1 cellular context compared by ENCODE assay signal in the genomic region with DNA sequence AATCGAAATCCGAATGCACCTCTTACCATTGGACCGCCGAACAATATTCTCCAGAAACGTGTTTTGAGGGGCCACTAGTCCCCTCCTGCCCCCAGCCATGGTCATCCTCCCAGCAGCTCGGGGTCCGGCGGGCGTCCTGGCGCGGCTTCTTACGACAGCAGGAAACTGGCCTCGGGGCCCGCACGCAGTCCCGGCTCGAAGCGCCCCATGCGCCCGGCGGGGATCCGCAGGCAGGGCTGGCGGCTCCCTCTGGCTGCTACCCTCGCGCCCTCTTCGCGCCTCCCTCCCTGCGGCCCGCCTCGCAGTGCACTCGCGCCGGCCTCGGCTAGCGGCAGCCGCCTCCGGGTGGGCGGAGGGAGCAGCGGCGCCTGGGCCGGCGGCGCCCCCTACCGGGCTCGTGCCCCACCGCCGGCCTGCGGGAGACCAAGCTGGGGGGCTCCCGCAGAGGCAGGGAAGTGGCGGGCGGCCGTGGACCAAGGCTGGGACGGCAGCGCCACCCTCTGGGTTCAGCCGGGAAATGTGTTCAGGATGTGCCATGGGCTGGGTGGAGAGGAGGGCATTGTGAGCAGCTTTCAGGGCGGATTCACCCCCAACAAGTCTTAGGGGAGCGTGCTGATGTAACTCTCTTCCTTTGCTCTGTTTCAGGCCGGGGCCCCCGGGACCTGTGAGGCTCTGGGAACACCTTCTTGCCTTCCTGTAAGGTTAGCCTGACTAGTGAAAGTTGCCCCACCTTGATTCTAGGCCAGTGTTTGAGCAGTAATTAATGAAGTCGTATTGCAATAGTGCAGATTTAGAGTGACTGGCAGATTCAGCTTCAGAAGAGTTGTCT.
A peak's percentile ranks its signal among the peaks of the same experiment; 100 is the strongest.
TF ChIP-seq lines count a peak whose summit lies in the region.

A gene with protein sequence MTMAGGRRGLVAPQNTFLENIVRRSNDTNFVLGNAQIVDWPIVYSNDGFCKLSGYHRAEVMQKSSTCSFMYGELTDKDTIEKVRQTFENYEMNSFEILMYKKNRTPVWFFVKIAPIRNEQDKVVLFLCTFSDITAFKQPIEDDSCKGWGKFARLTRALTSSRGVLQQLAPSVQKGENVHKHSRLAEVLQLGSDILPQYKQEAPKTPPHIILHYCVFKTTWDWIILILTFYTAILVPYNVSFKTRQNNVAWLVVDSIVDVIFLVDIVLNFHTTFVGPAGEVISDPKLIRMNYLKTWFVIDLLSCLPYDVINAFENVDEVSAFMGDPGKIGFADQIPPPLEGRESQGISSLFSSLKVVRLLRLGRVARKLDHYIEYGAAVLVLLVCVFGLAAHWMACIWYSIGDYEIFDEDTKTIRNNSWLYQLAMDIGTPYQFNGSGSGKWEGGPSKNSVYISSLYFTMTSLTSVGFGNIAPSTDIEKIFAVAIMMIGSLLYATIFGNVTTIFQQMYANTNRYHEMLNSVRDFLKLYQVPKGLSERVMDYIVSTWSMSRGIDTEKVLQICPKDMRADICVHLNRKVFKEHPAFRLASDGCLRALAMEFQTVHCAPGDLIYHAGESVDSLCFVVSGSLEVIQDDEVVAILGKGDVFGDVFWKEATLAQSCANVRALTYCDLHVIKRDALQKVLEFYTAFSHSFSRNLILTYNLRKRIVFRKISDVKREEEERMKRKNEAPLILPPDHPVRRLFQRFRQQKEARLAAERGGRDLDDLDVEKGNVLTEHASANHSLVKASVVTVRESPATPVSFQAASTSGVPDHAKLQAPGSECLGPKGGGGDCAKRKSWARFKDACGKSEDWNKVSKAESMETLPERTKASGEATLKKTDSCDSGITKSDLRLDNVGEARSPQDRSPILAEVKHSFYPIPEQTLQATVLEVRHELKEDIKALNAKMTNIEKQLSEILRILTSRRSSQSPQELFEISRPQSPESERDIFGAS (minus strand): TSS at position 308 of the 829 bp plus-strand sequence. CDS start 203 bp downstream, at position 105.

TF ChIP-seq in GM12878, 131 proteins besides CTCF, POLR2A, EP300 and RAD21 (continues in another document):
- TF ChIP-seq RBBP5 (conservative IDR thresholded peaks at IDR 0.05) (no peak), NRF1 (conservative IDR thresholded peaks at IDR 0.05; ENCODE audit: low read depth, low read length) (no peak), CHD4 (IDR thresholded peaks at IDR 0.05) (no peak), SP1 (IDR thresholded peaks at IDR 0.05; ENCODE audit: low read depth, low read length) (no peak), SREBF1 (IDR thresholded peaks at IDR 0.05; ENCODE audit: low read length) (no peak), MEF2B (IDR thresholded peaks at IDR 0.05; ENCODE audit: partially characterized antibody, poor library complexity, severe bottlenecking) (no peak), ZNF217 (IDR thresholded peaks at IDR 0.05) (no peak), BCL11A (IDR thresholded peaks at IDR 0.05; ENCODE audit: low read depth, low read length) (no peak), TBL1XR1 (IDR thresholded peaks at IDR 0.05; ENCODE audit: low read depth, low read length) (no peak), HDAC6 (IDR thresholded peaks at IDR 0.05; ENCODE audit: unreplicated experiment) (no peak), ETV6 (conservative IDR thresholded peaks at IDR 0.05 in 1 of 2, IDR thresholded peaks at IDR 0.05 in 1 of 2; ENCODE audit: borderline replicate concordance in 1 of 2, low read depth in 1 of 2) (no peak), WRNIP1 (IDR thresholded peaks at IDR 0.05; ENCODE audit: borderline replicate concordance, low read depth, low read length) (no peak), BACH1 (IDR thresholded peaks at IDR 0.05; ENCODE audit: borderline replicate concordance) (peak; percentile 68; the same call in 1 of the 2 replicates), CBX3 (IDR thresholded peaks at IDR 0.05; ENCODE audit: borderline replicate concordance, low read depth) (no peak), SUZ12 (IDR thresholded peaks at IDR 0.05; ENCODE audit: unreplicated experiment) (peak; percentile 10), ZNF24 (IDR thresholded peaks at IDR 0.05) (peak; percentile 46; the same call in 1 of the 2 replicates), IKZF1 (conservative IDR thresholded peaks at IDR 0.05) (peak; percentile 68), RCOR1 (conservative IDR thresholded peaks at IDR 0.05; ENCODE audit: low read depth, low read length) (no peak), ZNF207 (IDR thresholded peaks at IDR 0.05; ENCODE audit: borderline replicate concordance) (0 out of 2 replicates have a peak, but pooled peaks have one; percentile 42), RELA (IDR thresholded peaks at IDR 0.05; ENCODE audit: borderline replicate concordance, partially characterized antibody) (no peak), CREB1 (IDR thresholded peaks at IDR 0.05; ENCODE audit: low read depth) (no peak), SUPT20H (IDR thresholded peaks at IDR 0.05; ENCODE audit: borderline replicate concordance, control insufficient read depth, low read depth, low read length) (no peak), BRCA1 (IDR thresholded peaks at IDR 0.05; ENCODE audit: low read depth, low read length) (no peak), TAF1 (IDR thresholded peaks at IDR 0.05; ENCODE audit: borderline replicate concordance, low read depth, low read length) (no peak)
- TF ChIP-seq, protein P1, sequence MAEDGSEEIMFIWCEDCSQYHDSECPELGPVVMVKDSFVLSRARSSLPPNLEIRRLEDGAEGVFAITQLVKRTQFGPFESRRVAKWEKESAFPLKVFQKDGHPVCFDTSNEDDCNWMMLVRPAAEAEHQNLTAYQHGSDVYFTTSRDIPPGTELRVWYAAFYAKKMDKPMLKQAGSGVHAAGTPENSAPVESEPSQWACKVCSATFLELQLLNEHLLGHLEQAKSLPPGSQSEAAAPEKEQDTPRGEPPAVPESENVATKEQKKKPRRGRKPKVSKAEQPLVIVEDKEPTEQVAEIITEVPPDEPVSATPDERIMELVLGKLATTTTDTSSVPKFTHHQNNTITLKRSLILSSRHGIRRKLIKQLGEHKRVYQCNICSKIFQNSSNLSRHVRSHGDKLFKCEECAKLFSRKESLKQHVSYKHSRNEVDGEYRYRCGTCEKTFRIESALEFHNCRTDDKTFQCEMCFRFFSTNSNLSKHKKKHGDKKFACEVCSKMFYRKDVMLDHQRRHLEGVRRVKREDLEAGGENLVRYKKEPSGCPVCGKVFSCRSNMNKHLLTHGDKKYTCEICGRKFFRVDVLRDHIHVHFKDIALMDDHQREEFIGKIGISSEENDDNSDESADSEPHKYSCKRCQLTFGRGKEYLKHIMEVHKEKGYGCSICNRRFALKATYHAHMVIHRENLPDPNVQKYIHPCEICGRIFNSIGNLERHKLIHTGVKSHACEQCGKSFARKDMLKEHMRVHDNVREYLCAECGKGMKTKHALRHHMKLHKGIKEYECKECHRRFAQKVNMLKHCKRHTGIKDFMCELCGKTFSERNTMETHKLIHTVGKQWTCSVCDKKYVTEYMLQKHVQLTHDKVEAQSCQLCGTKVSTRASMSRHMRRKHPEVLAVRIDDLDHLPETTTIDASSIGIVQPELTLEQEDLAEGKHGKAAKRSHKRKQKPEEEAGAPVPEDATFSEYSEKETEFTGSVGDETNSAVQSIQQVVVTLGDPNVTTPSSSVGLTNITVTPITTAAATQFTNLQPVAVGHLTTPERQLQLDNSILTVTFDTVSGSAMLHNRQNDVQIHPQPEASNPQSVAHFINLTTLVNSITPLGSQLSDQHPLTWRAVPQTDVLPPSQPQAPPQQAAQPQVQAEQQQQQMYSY (CRISPR knock-in tag; IDR thresholded peaks at IDR 0.05) = no peak
- TF ChIP-seq, protein P2, sequence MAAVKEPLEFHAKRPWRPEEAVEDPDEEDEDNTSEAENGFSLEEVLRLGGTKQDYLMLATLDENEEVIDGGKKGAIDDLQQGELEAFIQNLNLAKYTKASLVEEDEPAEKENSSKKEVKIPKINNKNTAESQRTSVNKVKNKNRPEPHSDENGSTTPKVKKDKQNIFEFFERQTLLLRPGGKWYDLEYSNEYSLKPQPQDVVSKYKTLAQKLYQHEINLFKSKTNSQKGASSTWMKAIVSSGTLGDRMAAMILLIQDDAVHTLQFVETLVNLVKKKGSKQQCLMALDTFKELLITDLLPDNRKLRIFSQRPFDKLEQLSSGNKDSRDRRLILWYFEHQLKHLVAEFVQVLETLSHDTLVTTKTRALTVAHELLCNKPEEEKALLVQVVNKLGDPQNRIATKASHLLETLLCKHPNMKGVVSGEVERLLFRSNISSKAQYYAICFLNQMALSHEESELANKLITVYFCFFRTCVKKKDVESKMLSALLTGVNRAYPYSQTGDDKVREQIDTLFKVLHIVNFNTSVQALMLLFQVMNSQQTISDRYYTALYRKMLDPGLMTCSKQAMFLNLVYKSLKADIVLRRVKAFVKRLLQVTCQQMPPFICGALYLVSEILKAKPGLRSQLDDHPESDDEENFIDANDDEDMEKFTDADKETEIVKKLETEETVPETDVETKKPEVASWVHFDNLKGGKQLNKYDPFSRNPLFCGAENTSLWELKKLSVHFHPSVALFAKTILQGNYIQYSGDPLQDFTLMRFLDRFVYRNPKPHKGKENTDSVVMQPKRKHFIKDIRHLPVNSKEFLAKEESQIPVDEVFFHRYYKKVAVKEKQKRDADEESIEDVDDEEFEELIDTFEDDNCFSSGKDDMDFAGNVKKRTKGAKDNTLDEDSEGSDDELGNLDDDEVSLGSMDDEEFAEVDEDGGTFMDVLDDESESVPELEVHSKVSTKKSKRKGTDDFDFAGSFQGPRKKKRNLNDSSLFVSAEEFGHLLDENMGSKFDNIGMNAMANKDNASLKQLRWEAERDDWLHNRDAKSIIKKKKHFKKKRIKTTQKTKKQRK (IDR thresholded peaks at IDR 0.05; ENCODE audit: low read depth, low read length) = no peak
- TF ChIP-seq, protein P3, sequence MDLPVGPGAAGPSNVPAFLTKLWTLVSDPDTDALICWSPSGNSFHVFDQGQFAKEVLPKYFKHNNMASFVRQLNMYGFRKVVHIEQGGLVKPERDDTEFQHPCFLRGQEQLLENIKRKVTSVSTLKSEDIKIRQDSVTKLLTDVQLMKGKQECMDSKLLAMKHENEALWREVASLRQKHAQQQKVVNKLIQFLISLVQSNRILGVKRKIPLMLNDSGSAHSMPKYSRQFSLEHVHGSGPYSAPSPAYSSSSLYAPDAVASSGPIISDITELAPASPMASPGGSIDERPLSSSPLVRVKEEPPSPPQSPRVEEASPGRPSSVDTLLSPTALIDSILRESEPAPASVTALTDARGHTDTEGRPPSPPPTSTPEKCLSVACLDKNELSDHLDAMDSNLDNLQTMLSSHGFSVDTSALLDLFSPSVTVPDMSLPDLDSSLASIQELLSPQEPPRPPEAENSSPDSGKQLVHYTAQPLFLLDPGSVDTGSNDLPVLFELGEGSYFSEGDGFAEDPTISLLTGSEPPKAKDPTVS (IDR thresholded peaks at IDR 0.05; ENCODE audit: low read depth, low read length) = no peak
- TF ChIP-seq, protein P4, sequence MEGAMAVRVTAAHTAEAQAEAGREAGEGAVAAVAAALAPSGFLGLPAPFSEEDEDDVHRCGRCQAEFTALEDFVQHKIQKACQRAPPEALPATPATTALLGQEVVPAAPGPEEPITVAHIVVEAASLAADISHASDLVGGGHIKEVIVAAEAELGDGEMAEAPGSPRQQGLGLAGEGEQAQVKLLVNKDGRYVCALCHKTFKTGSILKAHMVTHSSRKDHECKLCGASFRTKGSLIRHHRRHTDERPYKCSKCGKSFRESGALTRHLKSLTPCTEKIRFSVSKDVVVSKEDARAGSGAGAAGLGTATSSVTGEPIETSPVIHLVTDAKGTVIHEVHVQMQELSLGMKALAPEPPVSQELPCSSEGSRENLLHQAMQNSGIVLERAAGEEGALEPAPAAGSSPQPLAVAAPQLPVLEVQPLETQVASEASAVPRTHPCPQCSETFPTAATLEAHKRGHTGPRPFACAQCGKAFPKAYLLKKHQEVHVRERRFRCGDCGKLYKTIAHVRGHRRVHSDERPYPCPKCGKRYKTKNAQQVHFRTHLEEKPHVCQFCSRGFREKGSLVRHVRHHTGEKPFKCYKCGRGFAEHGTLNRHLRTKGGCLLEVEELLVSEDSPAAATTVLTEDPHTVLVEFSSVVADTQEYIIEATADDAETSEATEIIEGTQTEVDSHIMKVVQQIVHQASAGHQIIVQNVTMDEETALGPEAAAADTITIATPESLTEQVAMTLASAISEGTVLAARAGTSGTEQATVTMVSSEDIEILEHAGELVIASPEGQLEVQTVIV (IDR thresholded peaks at IDR 0.05; ENCODE audit: borderline replicate concordance, partially characterized antibody) = no peak
- TF ChIP-seq, protein P5, sequence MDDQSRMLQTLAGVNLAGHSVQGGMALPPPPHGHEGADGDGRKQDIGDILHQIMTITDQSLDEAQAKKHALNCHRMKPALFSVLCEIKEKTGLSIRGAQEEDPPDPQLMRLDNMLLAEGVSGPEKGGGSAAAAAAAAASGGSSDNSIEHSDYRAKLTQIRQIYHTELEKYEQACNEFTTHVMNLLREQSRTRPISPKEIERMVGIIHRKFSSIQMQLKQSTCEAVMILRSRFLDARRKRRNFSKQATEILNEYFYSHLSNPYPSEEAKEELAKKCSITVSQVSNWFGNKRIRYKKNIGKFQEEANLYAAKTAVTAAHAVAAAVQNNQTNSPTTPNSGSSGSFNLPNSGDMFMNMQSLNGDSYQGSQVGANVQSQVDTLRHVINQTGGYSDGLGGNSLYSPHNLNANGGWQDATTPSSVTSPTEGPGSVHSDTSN (IDR thresholded peaks at IDR 0.05; ENCODE audit: insufficient replicate concordance, low read depth, low read length) = no peak
- TF ChIP-seq, protein P6, sequence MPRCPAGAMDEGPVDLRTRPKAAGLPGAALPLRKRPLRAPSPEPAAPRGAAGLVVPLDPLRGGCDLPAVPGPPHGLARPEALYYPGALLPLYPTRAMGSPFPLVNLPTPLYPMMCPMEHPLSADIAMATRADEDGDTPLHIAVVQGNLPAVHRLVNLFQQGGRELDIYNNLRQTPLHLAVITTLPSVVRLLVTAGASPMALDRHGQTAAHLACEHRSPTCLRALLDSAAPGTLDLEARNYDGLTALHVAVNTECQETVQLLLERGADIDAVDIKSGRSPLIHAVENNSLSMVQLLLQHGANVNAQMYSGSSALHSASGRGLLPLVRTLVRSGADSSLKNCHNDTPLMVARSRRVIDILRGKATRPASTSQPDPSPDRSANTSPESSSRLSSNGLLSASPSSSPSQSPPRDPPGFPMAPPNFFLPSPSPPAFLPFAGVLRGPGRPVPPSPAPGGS (IDR thresholded peaks at IDR 0.05; ENCODE audit: borderline replicate concordance, insufficient read depth, low read depth, low read length, poor library complexity, severe bottlenecking) = no peak
- TF ChIP-seq, protein P7, sequence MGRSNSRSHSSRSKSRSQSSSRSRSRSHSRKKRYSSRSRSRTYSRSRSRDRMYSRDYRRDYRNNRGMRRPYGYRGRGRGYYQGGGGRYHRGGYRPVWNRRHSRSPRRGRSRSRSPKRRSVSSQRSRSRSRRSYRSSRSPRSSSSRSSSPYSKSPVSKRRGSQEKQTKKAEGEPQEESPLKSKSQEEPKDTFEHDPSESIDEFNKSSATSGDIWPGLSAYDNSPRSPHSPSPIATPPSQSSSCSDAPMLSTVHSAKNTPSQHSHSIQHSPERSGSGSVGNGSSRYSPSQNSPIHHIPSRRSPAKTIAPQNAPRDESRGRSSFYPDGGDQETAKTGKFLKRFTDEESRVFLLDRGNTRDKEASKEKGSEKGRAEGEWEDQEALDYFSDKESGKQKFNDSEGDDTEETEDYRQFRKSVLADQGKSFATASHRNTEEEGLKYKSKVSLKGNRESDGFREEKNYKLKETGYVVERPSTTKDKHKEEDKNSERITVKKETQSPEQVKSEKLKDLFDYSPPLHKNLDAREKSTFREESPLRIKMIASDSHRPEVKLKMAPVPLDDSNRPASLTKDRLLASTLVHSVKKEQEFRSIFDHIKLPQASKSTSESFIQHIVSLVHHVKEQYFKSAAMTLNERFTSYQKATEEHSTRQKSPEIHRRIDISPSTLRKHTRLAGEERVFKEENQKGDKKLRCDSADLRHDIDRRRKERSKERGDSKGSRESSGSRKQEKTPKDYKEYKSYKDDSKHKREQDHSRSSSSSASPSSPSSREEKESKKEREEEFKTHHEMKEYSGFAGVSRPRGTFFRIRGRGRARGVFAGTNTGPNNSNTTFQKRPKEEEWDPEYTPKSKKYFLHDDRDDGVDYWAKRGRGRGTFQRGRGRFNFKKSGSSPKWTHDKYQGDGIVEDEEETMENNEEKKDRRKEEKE (IDR thresholded peaks at IDR 0.05) = no peak
